Comparison of ENCODE assay signal across 8 cellular contexts in the genomic region with DNA sequence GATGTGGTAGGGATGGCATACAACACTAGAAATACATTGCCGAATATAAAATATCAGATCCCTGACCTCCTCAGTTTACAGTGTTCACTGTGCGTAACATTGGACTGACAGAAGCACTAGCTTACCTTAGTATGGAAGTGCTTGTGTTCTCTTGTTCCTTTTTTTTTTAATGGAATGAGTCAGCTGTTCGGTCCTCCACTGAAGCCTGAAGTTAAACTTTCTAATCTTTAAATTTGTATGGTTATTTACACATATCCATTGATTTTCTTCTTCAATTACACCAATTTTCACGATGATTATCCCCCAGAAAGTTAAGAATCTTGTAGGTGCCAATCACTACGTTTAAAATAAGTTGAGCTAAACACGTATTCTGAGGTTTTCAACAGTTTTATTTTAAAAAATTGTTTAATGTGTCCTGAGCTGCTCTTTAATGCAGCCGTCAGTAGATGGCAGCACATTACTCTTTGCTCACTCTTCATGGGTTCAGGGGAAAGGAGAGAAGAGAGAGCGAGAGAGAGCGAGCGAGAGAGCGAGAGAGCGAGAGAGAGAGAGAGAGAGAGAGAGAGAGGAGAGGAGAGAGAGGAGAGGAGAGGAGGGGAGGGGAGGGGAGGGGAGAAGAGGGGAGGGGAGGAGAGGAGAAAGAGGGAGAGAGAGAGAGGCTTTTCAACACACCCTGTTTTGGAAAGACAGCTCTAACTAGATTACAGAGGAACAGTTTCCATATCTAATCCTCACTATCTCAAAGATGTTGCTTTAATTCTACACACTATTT.
DNase-seq lines count a peak whose midpoint lies in the region; ATAC-seq and TF ChIP-seq lines count a peak whose summit lies in the region.

No MANE protein-coding gene starts in this region.

- TF ChIP-seq CTCF in fibroblast of lung (conservative IDR thresholded peaks at IDR 0.05 in 1 of 2, IDR thresholded peaks at IDR 0.05 in 1 of 2; ENCODE audit: low read depth in 1 of 2, low read length in 2 of 2) (peak; percentile 74 to 81), neural cell (IDR thresholded peaks at IDR 0.05; ENCODE audit: poor library complexity, severe bottlenecking) (peak; percentile 84)

- H3K4me2 ChIP-seq in fibroblast of lung (ENCODE audit: extremely low read depth, insufficient read depth, low read length): peak overlapping the region; percentile 69
- H3K4me2 ChIP-seq in neural cell (ENCODE audit: low read length): no peak overlapping the region

- no peaks in the 10 kb centered on the region for H3K9me2 ChIP-seq in neural cell (ENCODE audit: insufficient read depth, low read length)

- no peak overlapping the region for H3K27ac ChIP-seq in fibroblast of lung (ENCODE audit: insufficient read depth, low read length)
- no peak overlapping the region for H3K27ac ChIP-seq in neural cell (ENCODE audit: low read length)
- peak overlapping the region; percentile 31 for H3K27ac ChIP-seq in substantia nigra (ENCODE audit: low read depth, low read length, poor library complexity, severe bottlenecking)

- no peaks in the 10 kb centered on the region for H3K27me3 ChIP-seq in NT2/D1 (ENCODE audit: insufficient read depth, insufficient read length)
- no peaks in the 10 kb centered on the region for H3K27me3 ChIP-seq in fibroblast of lung (ENCODE audit: control insufficient read depth, insufficient read depth, low read length)
- H3K27me3 ChIP-seq in neural cell (ENCODE audit: insufficient read depth, low read depth, low read length): no peaks in the 10 kb centered on the region

- no peaks in the 10 kb centered on the region for H3F3A ChIP-seq in neural cell (ENCODE audit: insufficient read depth, low read length, poor library complexity, severe bottlenecking)

- H3K79me2 ChIP-seq in fibroblast of lung (ENCODE audit: control insufficient read depth, insufficient read depth, low read length): no peaks in the 10 kb centered on the region
- no peaks in the 10 kb centered on the region for H3K79me2 ChIP-seq in neural cell (replicated peaks; ENCODE audit: insufficient read depth, low read length)

- no peak overlapping the region for H3K9ac ChIP-seq in NT2/D1 (ENCODE audit: insufficient read length, low read depth)
- H3K9ac ChIP-seq in fibroblast of lung (ENCODE audit: insufficient read depth, low read length): no peak overlapping the region
- H3K9ac ChIP-seq in neural cell (ENCODE audit: low read length): no peak overlapping the region

- H3K4me1 ChIP-seq in NT2/D1 (ENCODE audit: insufficient read depth, insufficient read length) (no peaks in the 10 kb centered on the region), fibroblast of lung (ENCODE audit: control insufficient read depth, extremely low read depth, insufficient read depth, low read length) (no peaks in the 10 kb centered on the region)

- peak; percentile 59 for ATAC-seq in GM18861 (IDR thresholded peaks at IDR 0.05; ENCODE audit: unreplicated experiment)
- ATAC-seq in HG03469 (IDR thresholded peaks at IDR 0.05; ENCODE audit: unreplicated experiment): peak; percentile 65

- H3K9me3 ChIP-seq in NT2/D1 (ENCODE audit: insufficient read depth, low read length) (no peaks in the 10 kb centered on the region), fibroblast of lung (ENCODE audit: control insufficient read depth, insufficient read depth, low read depth, low read length) (no peaks in the 10 kb centered on the region), neural cell (ENCODE audit: low read length) (no peaks in the 10 kb centered on the region)

- TF ChIP-seq EP300 in neural cell (conservative IDR thresholded peaks at IDR 0.05; ENCODE audit: poor library complexity, severe bottlenecking): no peak

- H2AFZ ChIP-seq in fibroblast of lung (ENCODE audit: low read length) (no peak overlapping the region), neural cell (ENCODE audit: low read depth, low read length) (no peak overlapping the region)

- H3K36me3 ChIP-seq in NT2/D1 (ENCODE audit: insufficient read depth, insufficient read length, low read length): no peaks in the 10 kb centered on the region
- H3K36me3 ChIP-seq in fibroblast of lung (ENCODE audit: control insufficient read depth, insufficient read depth, low read length): no peaks in the 10 kb centered on the region
- H3K36me3 ChIP-seq in neural cell (ENCODE audit: insufficient read depth, low read length): no peaks in the 10 kb centered on the region

- peak; percentile 83 for TF ChIP-seq RAD21 in neural cell (conservative IDR thresholded peaks at IDR 0.05)

- DNase-seq in Ammon's horn (ENCODE audit: low spot score): peak; percentile 87
- DNase-seq in NT2/D1 (ENCODE audit: low read depth, low spot score): peak; percentile 52
- DNase-seq in activated T-cell treated with anti-CD3 and anti-CD28 coated beads for 48 hours (ENCODE audit: low read depth): peak; percentile 17
- DNase-seq in fibroblast of lung (ENCODE audit: low read depth in 2 of 2): peak; percentile 81 to 90
- peak in 34 of 49 donors; percentile 5 to 71 (median 30) for DNase-seq in substantia nigra (lab: John Stamatoyannopoulos, UW)

- H4K20me1 ChIP-seq in fibroblast of lung (ENCODE audit: control insufficient read depth, extremely low read depth, insufficient read depth, low read length) (no peaks in the 10 kb centered on the region), neural cell (ENCODE audit: insufficient read depth) (no peaks in the 10 kb centered on the region)

- no peak overlapping the region for H3K4me3 ChIP-seq in NT2/D1 (ENCODE audit: insufficient read length, low read depth)
- peak overlapping the region in 3 of 4 experiments; percentile 5 to 47 (median 37) for H3K4me3 ChIP-seq in fibroblast of lung (replicated peaks in 1 of 4; ENCODE audit: control extremely low read depth in 1 of 4, insufficient read depth in 1 of 4, low read depth in 3 of 4, low read length in 4 of 4)
- H3K4me3 ChIP-seq in neural cell (ENCODE audit: low read length): no peak overlapping the region

TF ChIP-seq in neural cell, 6 proteins besides CTCF, POLR2A, EP300 and RAD21:
- peak; percentile 83 for TF ChIP-seq SMC3 (conservative IDR thresholded peaks at IDR 0.05; ENCODE audit: poor library complexity)
- TF ChIP-seq MXI1 (conservative IDR thresholded peaks at IDR 0.05; ENCODE audit: poor library complexity, severe bottlenecking): no peak

Comparison
In these comparisons a context has a peak if more than half of its experiments do, and no peak if none do; other contexts are left out.
1. DNase-seq: peak in every context shown above with its lines; median percentile 87 in Ammon's horn; 86 in fibroblast of lung; 52 in NT2/D1; 30 in substantia nigra; 17 in activated T-cell treated with anti-CD3 and anti-CD28 coated beads for 48 hours.
2. H3K4me3 ChIP-seq: peak in fibroblast of lung (3 of 4); none in NT2/D1 (single experiment) and neural cell (single experiment).